Comparison of ENCODE assay signal across 8 cellular contexts in the genomic region with DNA sequence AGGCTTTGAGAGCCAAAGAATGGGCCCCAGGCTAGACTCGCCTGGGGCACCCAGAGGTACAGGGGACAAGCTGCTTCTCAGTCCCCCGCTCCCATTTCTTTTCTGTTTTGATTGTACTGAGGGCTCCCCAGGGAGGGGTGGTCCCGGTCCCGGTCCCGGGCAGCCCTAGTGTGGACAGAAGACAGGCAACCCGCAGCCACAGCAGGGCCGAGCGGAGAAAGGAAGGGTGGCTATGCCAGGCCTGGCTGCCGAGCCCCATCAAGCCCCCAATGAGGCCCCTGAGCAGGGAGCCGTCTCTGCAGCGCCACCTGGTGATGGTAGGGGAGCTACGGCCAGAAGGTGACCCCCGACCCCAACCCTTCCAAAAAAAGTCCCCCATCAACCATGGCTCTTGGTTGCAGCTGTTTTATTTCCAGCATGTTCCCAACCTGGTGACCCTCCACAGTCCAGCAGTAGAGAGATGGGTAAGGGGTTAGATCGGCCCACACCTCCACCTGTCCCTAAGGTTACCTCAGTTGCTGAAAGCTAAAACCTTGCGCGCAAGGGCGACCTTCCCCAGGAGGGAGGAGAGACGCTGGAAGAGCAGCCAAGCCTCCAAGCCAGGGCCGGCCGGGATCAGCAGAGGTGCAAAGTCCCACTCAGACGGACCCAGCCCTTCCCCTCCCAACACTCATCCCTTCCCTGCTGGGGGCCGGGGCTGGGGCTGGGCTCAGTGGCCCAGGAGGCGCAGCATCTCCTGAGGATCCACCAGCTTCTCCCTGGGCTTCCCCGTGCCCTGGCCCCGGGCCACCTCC. TPM values are rescaled to one million over a fixed set of nuclear protein-coding genes. Genes with fewer than 3 reads are reported as not detected.
DNase-seq lines count a peak whose midpoint lies in the region; ATAC-seq and TF ChIP-seq lines count a peak whose summit lies in the region.

No MANE protein-coding gene starts in this region.

- no peak overlapping the region for H3K4me3 Mint-ChIP-seq in nephron progenitor cell

- H3K9me3 Mint-ChIP-seq in nephron progenitor cell: no peaks in the 10 kb centered on the region

- peak; percentile 58 for ATAC-seq in stimulated activated naive CD8-positive, alpha-beta T cell treated with anti-CD3 and anti-CD28 coated beads, Interleukin-15, Interleukin-2, amounts not matched to agents 100 U/mL and 50 U/mL, for 24 hours
- no peak for ATAC-seq in GM21423 (IDR thresholded peaks at IDR 0.05; ENCODE audit: unreplicated experiment)

- H3K4me3 ChIP-seq in epithelial cell of proximal tubule (ENCODE audit: low read depth, low read length): no peak overlapping the region

- H3K27ac Mint-ChIP-seq in nephron progenitor cell: no peak overlapping the region

- H3K4me1 Mint-ChIP-seq in nephron progenitor cell: peaks cover 10% of the 10 kb centered on the region

- TF ChIP-seq CTCF in epithelial cell of proximal tubule (conservative IDR thresholded peaks at IDR 0.05; ENCODE audit: low read depth, low read length) (peak; percentile 68), nephron progenitor cell (IDR thresholded peaks at IDR 0.05) (peak; percentile 78)

- DNase-seq in NCI-H2081 (lab: John Stamatoyannopoulos, UW) (peak; percentile 42 to 49), NCI-H2081 treated with DMSO at 0.1 percent for 48 hours (lab: John Stamatoyannopoulos, UW) (no peak), NCI-H510A treated with DMSO at 0.1 percent for 48 hours (lab: John Stamatoyannopoulos, UW) (peak; percentile 16), epithelial cell of proximal tubule (ENCODE audit: low read depth) (no peak), nephron progenitor cell (peak; percentile 93)
- DNase-seq in activated CD8-positive, alpha-beta memory T cell treated with anti-CD3 and anti-CD28 coated beads, Interleukin-2, amount 50 U/mL, for 4 hours: peak; percentile 66
- DNase-seq in stimulated activated naive CD8-positive, alpha-beta T cell treated with anti-CD3 and anti-CD28 coated beads, Interleukin-15, Interleukin-2, amounts not matched to agents 100 U/mL and 50 U/mL, for 24 hours: peak; percentile 86

- H3K36me3 Mint-ChIP-seq in nephron progenitor cell (ENCODE audit: low read depth): no peaks in the 10 kb centered on the region

- H3K27me3 Mint-ChIP-seq in nephron progenitor cell (ENCODE audit: low read depth, poor library complexity): peaks cover 62% of the 10 kb centered on the region

RNA-seq across cellular contexts. Expression of a gene that starts 2.6 kb away (rescaled TPM):
- not detected in 2 replicates for total RNA-seq in epithelial cell of proximal tubule

RNA-seq across cellular contexts. Expression of a gene that starts 10.5 kb away (rescaled TPM):
- total RNA-seq in epithelial cell of proximal tubule: 21.9 and 31.5 TPM in 2 replicates

RNA-seq across cellular contexts. Expression of a gene that starts 31.1 kb away (rescaled TPM):
- not detected in 2 replicates for total RNA-seq in epithelial cell of proximal tubule

Comparison
In these comparisons a context has a peak if more than half of its experiments do, and no peak if none do; other contexts are left out.
1. DNase-seq: peak in NCI-H2081 (2 of 2), NCI-H510A treated with DMSO at 0.1 percent for 48 hours (single experiment), activated CD8-positive, alpha-beta memory T cell treated with anti-CD3 and anti-CD28 coated beads, Interleukin-2, amount 50 U/mL, for 4 hours (single experiment), nephron progenitor cell (single experiment) and stimulated activated naive CD8-positive, alpha-beta T cell treated with anti-CD3 and anti-CD28 coated beads, Interleukin-15, Interleukin-2, amounts not matched to agents 100 U/mL and 50 U/mL, for 24 hours (single experiment); none in NCI-H2081 treated with DMSO at 0.1 percent for 48 hours (single experiment) and epithelial cell of proximal tubule (single experiment).